In the genomic region with DNA sequence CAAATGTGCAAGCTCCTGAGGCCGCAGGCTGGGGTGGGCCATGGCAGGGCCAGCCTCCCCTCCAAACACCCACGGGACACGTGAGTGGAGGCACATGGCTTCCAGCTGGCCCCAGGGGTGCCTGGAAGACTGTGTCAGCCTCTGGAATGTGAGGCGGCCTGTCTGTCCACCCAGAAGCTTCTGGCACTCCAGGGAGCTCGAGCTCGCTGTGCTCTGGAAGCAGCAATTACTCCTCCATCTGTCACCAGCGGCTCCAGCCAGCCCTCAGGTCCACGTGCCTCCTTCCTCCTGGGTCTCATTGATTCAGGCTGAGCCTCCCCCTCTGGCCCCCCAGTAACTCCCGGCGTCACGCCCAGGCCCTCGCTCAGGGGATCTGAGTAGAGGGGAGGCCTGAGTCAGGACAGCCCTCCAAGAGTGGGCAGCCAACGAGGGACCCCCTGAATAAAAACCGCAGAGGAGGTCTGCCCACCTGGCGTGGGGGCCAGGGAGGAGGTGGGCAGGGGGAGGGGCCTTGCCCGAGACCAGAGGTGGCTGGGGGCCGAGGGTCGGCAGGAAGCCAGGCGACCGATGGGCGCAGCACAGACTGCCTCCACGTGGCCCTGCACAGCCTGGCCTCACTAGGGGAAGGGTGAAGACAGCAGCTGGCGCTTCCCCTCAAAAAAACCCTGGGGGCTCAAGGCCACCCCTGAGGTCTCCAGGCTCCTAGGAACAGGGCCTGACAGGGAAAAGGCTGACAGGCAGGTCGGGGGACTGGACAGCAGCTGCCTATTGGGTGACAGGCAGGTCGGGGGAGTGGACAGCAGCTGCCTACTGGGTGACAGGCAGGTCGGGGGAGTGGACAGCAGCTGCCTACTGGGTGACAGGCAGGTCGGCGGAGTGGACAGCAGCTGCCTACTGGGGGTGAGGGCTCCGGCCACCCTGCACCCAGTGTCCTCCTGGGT, we compare ENCODE assay signal across 8 cellular contexts. TPM values are rescaled to one million over a fixed set of nuclear protein-coding genes. Genes with fewer than 3 reads are reported as not detected.
DNase-seq lines count a peak whose midpoint lies in the region; ATAC-seq and TF ChIP-seq lines count a peak whose summit lies in the region.

No MANE protein-coding gene starts in this region.

- H3K4me1 ChIP-seq in thoracic aorta (ENCODE audit: control insufficient read depth in 1 of 2, low read depth in 2 of 2): peaks cover 16 to 56% of the 10 kb centered on the region in 2 donors

- H3K27ac ChIP-seq in thoracic aorta: peak overlapping the region; percentile 38 to 48

- in situ Hi-C loops in astrocyte of the cerebellum (cut with HindIII; ENCODE audit: low sequenced_read_pairs): loop anchor here (25.0 kb wide), 1 partner anchor 89 kb away; the partner anchor contains the start of genes GALNS, PABPN1L and TRAPPC2L

- no peaks in the 10 kb centered on the region for H3K9me3 Mint-ChIP-seq in activated T-helper 2 cell treated with anti-CD3 and anti-CD28 coated beads, Interferon-gamma antibody, Interleukin-2, Interleukin-4, amounts not matched to agents 10 μg/mL and 5 μg/mL and 100 μg/mL, durations not matched to agents 14 hours and 24 hours and 36 hours

- H3K27me3 Mint-ChIP-seq in activated T-helper 2 cell treated with anti-CD3 and anti-CD28 coated beads, Interferon-gamma antibody, Interleukin-2, Interleukin-4, amounts not matched to agents 10 μg/mL and 5 μg/mL and 100 μg/mL, durations not matched to agents 14 hours and 24 hours and 36 hours (ENCODE audit: low read depth): no peaks in the 10 kb centered on the region

- peak; percentile 32 for ATAC-seq in thoracic aorta (ENCODE audit: insufficient number of reproducible peaks, low FRiP score, low read depth)
- ATAC-seq in GM19463 (IDR thresholded peaks at IDR 0.05; ENCODE audit: unreplicated experiment): no peak

- DNase-seq in HS-27A (ENCODE audit: low read depth) (peak; percentile 67), astrocyte of the cerebellum (ENCODE audit: low read depth) (peak; percentile 62), kidney tubule cell (ENCODE audit: low spot score) (peak; percentile 75), thoracic aorta (ENCODE audit: low spot score) (no peak), 8988T (no peak)
- DNase-seq in activated T-helper 2 cell treated with anti-CD3 and anti-CD28 coated beads, Interferon-gamma antibody, Interleukin-2, Interleukin-4, amounts not matched to agents 10 μg/mL and 5 μg/mL and 100 μg/mL, durations not matched to agents 14 hours and 24 hours and 36 hours (ENCODE audit: low spot score): no peak
- no peak for DNase-seq in activated CD8-positive, alpha-beta memory T cell treated with anti-CD3 and anti-CD28 coated beads, Interleukin-2, amount 50 U/mL, for 4 hours

- no peak overlapping the region for H3K4me3 Mint-ChIP-seq in activated T-helper 2 cell treated with anti-CD3 and anti-CD28 coated beads, Interferon-gamma antibody, Interleukin-2, Interleukin-4, amounts not matched to agents 10 μg/mL and 5 μg/mL and 100 μg/mL, durations not matched to agents 14 hours and 24 hours and 36 hours (ENCODE audit: low read depth)

- no peaks in the 10 kb centered on the region for H3K36me3 ChIP-seq in thoracic aorta

- peaks cover 5% of the 10 kb centered on the region for H3K4me1 Mint-ChIP-seq in activated T-helper 2 cell treated with anti-CD3 and anti-CD28 coated beads, Interferon-gamma antibody, Interleukin-2, Interleukin-4, amounts not matched to agents 10 μg/mL and 5 μg/mL and 100 μg/mL, durations not matched to agents 14 hours and 24 hours and 36 hours (ENCODE audit: low read depth)

- TF ChIP-seq CTCF in astrocyte of the cerebellum (IDR thresholded peaks at IDR 0.05; ENCODE audit: low read depth, low read length, missing control alignments) (no peak), thoracic aorta (IDR thresholded peaks at IDR 0.05) (no peak)

- intact Hi-C loops in activated T-helper 2 cell treated with anti-CD3 and anti-CD28 coated beads, Interferon-gamma antibody, Interleukin-2, Interleukin-4, amounts not matched to agents 10 μg/mL and 5 μg/mL and 100 μg/mL, durations not matched to agents 14 hours and 24 hours and 36 hours (cut with micrococcal nuclease): no loop called here

- H3K27me3 ChIP-seq in thoracic aorta (replicated peaks; ENCODE audit: insufficient read depth): no peaks in the 10 kb centered on the region

- H3K36me3 Mint-ChIP-seq in activated T-helper 2 cell treated with anti-CD3 and anti-CD28 coated beads, Interferon-gamma antibody, Interleukin-2, Interleukin-4, amounts not matched to agents 10 μg/mL and 5 μg/mL and 100 μg/mL, durations not matched to agents 14 hours and 24 hours and 36 hours (ENCODE audit: low read depth): no peaks in the 10 kb centered on the region

- no peak overlapping the region for H3K4me3 ChIP-seq in astrocyte of the cerebellum (ENCODE audit: low read depth, low read length)
- no peak overlapping the region for H3K4me3 ChIP-seq in thoracic aorta

- no peak overlapping the region for H3K27ac Mint-ChIP-seq in activated T-helper 2 cell treated with anti-CD3 and anti-CD28 coated beads, Interferon-gamma antibody, Interleukin-2, Interleukin-4, amounts not matched to agents 10 μg/mL and 5 μg/mL and 100 μg/mL, durations not matched to agents 14 hours and 24 hours and 36 hours

- no peaks in the 10 kb centered on the region for H3K9me3 ChIP-seq in thoracic aorta

RNA-seq across cellular contexts. Expression of gene PIEZO1, which starts 11.9 kb away (rescaled TPM):
- total RNA-seq in thoracic aorta: 100 to 1,000 TPM; 108 to 179 TPM
- 240 and 255 TPM in 2 replicates for total RNA-seq in activated T-helper 2 cell treated with anti-CD3 and anti-CD28 coated beads, Interferon-gamma antibody, Interleukin-2, Interleukin-4, amounts not matched to agents 10 μg/mL and 5 μg/mL and 100 μg/mL, durations not matched to agents 14 hours and 24 hours and 36 hours

RNA-seq across cellular contexts. Expression of gene CDT1, which starts 30.4 kb away (rescaled TPM):
- total RNA-seq in thoracic aorta: under 1 TPM in 1 of 2 donors, not detected in 1; 0.71 TPM
- total RNA-seq in activated T-helper 2 cell treated with anti-CD3 and anti-CD28 coated beads, Interferon-gamma antibody, Interleukin-2, Interleukin-4, amounts not matched to agents 10 μg/mL and 5 μg/mL and 100 μg/mL, durations not matched to agents 14 hours and 24 hours and 36 hours: 79.9 and 90.9 TPM in 2 replicates

RNA-seq across cellular contexts. Expression of gene APRT, which starts 38.6 kb away (rescaled TPM):
- total RNA-seq in thoracic aorta: 10 to 100 TPM; 45.5 to 80.7 TPM
- 294 and 300 TPM in 2 replicates for total RNA-seq in activated T-helper 2 cell treated with anti-CD3 and anti-CD28 coated beads, Interferon-gamma antibody, Interleukin-2, Interleukin-4, amounts not matched to agents 10 μg/mL and 5 μg/mL and 100 μg/mL, durations not matched to agents 14 hours and 24 hours and 36 hours

Comparison
In these comparisons a context has a peak if more than half of its experiments do, and no peak if none do; other contexts are left out.
1. DNase-seq: peak in HS-27A (single experiment), astrocyte of the cerebellum (single experiment) and kidney tubule cell (single experiment); none in thoracic aorta (single experiment), 8988T (single experiment), activated T-helper 2 cell treated with anti-CD3 and anti-CD28 coated beads, Interferon-gamma antibody, Interleukin-2, Interleukin-4, amounts not matched to agents 10 μg/mL and 5 μg/mL and 100 μg/mL, durations not matched to agents 14 hours and 24 hours and 36 hours (single experiment) and activated CD8-positive, alpha-beta memory T cell treated with anti-CD3 and anti-CD28 coated beads, Interleukin-2, amount 50 U/mL, for 4 hours (single experiment).
2. RNA of gene CDT1, which starts 30.4 kb away (total RNA-seq): 79.9 to 90.9 TPM in activated T-helper 2 cell treated with anti-CD3 and anti-CD28 coated beads, Interferon-gamma antibody, Interleukin-2, Interleukin-4, amounts not matched to agents 10 μg/mL and 5 μg/mL and 100 μg/mL, durations not matched to agents 14 hours and 24 hours and 36 hours; 0.71 TPM in thoracic aorta; every median in the first group is over 10 times any median in the second.